Comparison of ENCODE assay signal across 9 cellular contexts in the genomic region with DNA sequence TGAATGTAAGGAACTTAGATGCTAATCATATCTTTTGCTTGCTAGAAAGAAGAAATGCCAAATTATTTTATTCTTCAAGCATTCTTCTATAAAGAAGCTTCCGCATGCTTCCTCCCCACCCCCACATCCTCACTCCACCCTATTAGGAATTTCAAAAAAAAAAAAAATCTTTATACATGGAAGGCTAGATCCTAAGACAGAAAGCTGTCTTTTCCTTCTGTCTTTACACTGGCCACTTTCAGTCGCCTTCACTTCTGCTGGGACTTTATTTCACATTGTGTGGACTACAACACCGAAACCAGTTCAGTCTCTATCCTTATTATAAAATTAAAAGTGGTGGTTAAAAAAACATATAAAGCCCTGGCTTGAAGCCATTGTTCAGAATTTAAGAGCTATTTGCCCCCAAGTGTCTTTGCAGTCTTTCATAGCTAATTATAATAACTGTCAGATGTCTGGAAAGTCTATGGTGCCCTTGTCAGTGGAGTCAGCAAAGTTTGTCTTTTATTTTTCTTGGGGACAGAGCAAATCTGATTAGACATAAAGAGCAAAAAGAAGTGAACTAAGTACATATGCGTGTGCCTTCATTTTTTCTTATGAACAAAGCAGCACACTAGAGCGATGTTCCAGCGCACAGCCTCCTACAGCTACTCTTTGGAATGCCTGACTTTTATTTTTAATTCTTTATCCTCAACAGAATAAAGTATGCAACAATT.
A peak's percentile ranks its signal among the peaks of the same experiment; 100 is the strongest.
DNase-seq lines count a peak whose midpoint lies in the region; ATAC-seq lines count a peak whose summit lies in the region.
"Had no signal": no experiment of that assay in that cellular context is flagged by ENCODE, and none has a peak within 500 bp of the region (broad histone marks: within the 10 kb centered on the region; RNA-seq: fewer than 3 reads in every experiment).

No MANE protein-coding gene starts in this region.

- H3K4me1 ChIP-seq in Karpas-422 (ENCODE audit: low read length) (peaks cover 68% of the 10 kb centered on the region), adipocyte (ENCODE audit: control insufficient read depth, insufficient read depth, low read length) (peaks cover 20% of the 10 kb centered on the region)

- peak overlapping the region; percentile 85 for H3K4me2 ChIP-seq in Karpas-422 (ENCODE audit: low read depth, low read length, poor library complexity, severe bottlenecking)

- peaks cover 0 to under 1% (median 0%) of the 10 kb centered on the region in 6 donors for H3K9me3 Mint-ChIP-seq in immature natural killer cell
- H3K9me3 Mint-ChIP-seq in stimulated activated memory B cell treated with anti-CD40 and anti-IgM and Interleukin-4, amounts not matched to agents 10 μg/mL and 1 μg/mL and 100 μg/mL, for 72 hours: peaks cover 3% of the 10 kb centered on the region

- H3K36me3 ChIP-seq in Karpas-422 (ENCODE audit: insufficient read depth, low read length) (no peaks in the 10 kb centered on the region), adipocyte (ENCODE audit: control insufficient read depth, insufficient read depth, low read length, severe bottlenecking) (no peaks in the 10 kb centered on the region)

- H3K79me2 ChIP-seq in Karpas-422 (ENCODE audit: low read length): peaks cover 54% of the 10 kb centered on the region

- peak overlapping the region in 4 of 6 donors; percentile 85 to 91 (median 90) for H3K27ac Mint-ChIP-seq in immature natural killer cell
- no peak overlapping the region for H3K27ac Mint-ChIP-seq in stimulated activated memory B cell treated with anti-CD40 and anti-IgM and Interleukin-4, amounts not matched to agents 10 μg/mL and 1 μg/mL and 100 μg/mL, for 72 hours
- H3K27ac Mint-ChIP-seq: T-helper 1 cell treated with Interleukin-12 subunit alpha and Interleukin-12 subunit beta and Interleukin-4 antibody, amounts not matched to agents 30 μg/mL and 1 μg/mL, for 36 hours had no signal

- no peaks in the 10 kb centered on the region for H3K36me3 Mint-ChIP-seq in immature natural killer cell
- no peaks in the 10 kb centered on the region for H3K36me3 Mint-ChIP-seq in stimulated activated memory B cell treated with anti-CD40 and anti-IgM and Interleukin-4, amounts not matched to agents 10 μg/mL and 1 μg/mL and 100 μg/mL, for 72 hours

- peak; percentile 12 for DNase-seq in DMS114 treated with DMSO at 0.1 percent for 48 hours (lab: John Stamatoyannopoulos, UW; ENCODE audit: unreplicated experiment)
- DNase-seq in Karpas-422: peak; percentile 63
- peak; percentile 76 for DNase-seq in adipocyte (ENCODE audit: low read depth)
- peak in 2 of 3 donors; percentile 12 to 24 for DNase-seq in immature natural killer cell
- no peak for DNase-seq in GF-D8 (lab: John Stamatoyannopoulos, UW)
- no peak for DNase-seq in cortex of kidney (lab: John Stamatoyannopoulos, UW)

- 0 out of 2 replicates have a peak overlapping the region, but pooled peaks have one; percentile 3 for H2AFZ ChIP-seq in Karpas-422 (ENCODE audit: low read length)

- H4K20me1 ChIP-seq in Karpas-422 (ENCODE audit: insufficient read depth, low read depth, low read length): no peaks in the 10 kb centered on the region

- no peaks in the 10 kb centered on the region for H3K9me3 ChIP-seq in Karpas-422 (ENCODE audit: low read length)
- H3K9me3 ChIP-seq in adipocyte (ENCODE audit: control insufficient read depth, low read length): no peaks in the 10 kb centered on the region

- peaks cover 0 to 14% of the 10 kb centered on the region in 2 donors for H3K4me1 Mint-ChIP-seq in immature natural killer cell
- no peaks in the 10 kb centered on the region for H3K4me1 Mint-ChIP-seq in stimulated activated memory B cell treated with anti-CD40 and anti-IgM and Interleukin-4, amounts not matched to agents 10 μg/mL and 1 μg/mL and 100 μg/mL, for 72 hours

- peak overlapping the region; percentile 76 for H3K27ac ChIP-seq in Karpas-422 (ENCODE audit: low read length)

- no peaks in the 10 kb centered on the region for H3K27me3 Mint-ChIP-seq in immature natural killer cell (ENCODE audit: low read depth in 3 of 3)
- no peaks in the 10 kb centered on the region for H3K27me3 Mint-ChIP-seq in stimulated activated memory B cell treated with anti-CD40 and anti-IgM and Interleukin-4, amounts not matched to agents 10 μg/mL and 1 μg/mL and 100 μg/mL, for 72 hours

- H3K9me2 ChIP-seq in Karpas-422 (replicated peaks; ENCODE audit: insufficient read depth, low read length): no peaks in the 10 kb centered on the region

- no peak overlapping the region for H3K4me3 Mint-ChIP-seq in immature natural killer cell
- H3K4me3 Mint-ChIP-seq in stimulated activated memory B cell treated with anti-CD40 and anti-IgM and Interleukin-4, amounts not matched to agents 10 μg/mL and 1 μg/mL and 100 μg/mL, for 72 hours: peak overlapping the region; percentile 62
- H3K4me3 Mint-ChIP-seq: T-helper 1 cell treated with Interleukin-12 subunit alpha and Interleukin-12 subunit beta and Interleukin-4 antibody, amounts not matched to agents 30 μg/mL and 1 μg/mL, for 36 hours had no signal

- H3K9ac ChIP-seq in Karpas-422 (ENCODE audit: low read length): peak overlapping the region; percentile 70
- peak overlapping the region; percentile 79 for H3K9ac ChIP-seq in adipocyte (ENCODE audit: low read length)

- ATAC-seq in stimulated activated memory B cell treated with anti-CD40 and anti-IgM and Interleukin-4, amounts not matched to agents 10 μg/mL and 1 μg/mL and 100 μg/mL, for 72 hours: no peak
- ATAC-seq in HG03175 (IDR thresholded peaks at IDR 0.05; ENCODE audit: unreplicated experiment): no peak

- H3K27me3 ChIP-seq in Karpas-422 (ENCODE audit: low read length) (no peaks in the 10 kb centered on the region), adipocyte (replicated peaks; ENCODE audit: control insufficient read depth, insufficient read depth, low read length) (no peaks in the 10 kb centered on the region)

- H3K4me3 ChIP-seq in Karpas-422 (ENCODE audit: low read length): peak overlapping the region; percentile 73
- H3K4me3 ChIP-seq in adipocyte (ENCODE audit: low read length): peak overlapping the region; percentile 90

Comparison
In these comparisons a context has a peak if more than half of its experiments do, and no peak if none do; other contexts are left out.
1. DNase-seq: peak in DMS114 treated with DMSO at 0.1 percent for 48 hours (single experiment), Karpas-422 (single experiment), adipocyte (single experiment) and immature natural killer cell (2 of 3); none in GF-D8 (single experiment) and cortex of kidney (single experiment).